In genomic region chr9:133619791-133620190, GRCh38 we compare ENCODE assay signal across 8 cellular contexts. TPM values are rescaled to one million over a fixed set of nuclear protein-coding genes. Genes with fewer than 3 reads are reported as not detected.
DNase-seq lines count a peak whose midpoint lies in the region; TF ChIP-seq lines count a peak whose summit lies in the region.

No MANE protein-coding gene starts in this region.

- H3K9me3 Mint-ChIP-seq in activated CD4-positive, alpha-beta T cell treated with anti-CD3 and anti-CD28 coated beads, Interleukin-2, amount 10 ng/mL, durations not matched to agents 24 days and 14 days = no peaks in the 10 kb centered on the region

- no peak for TF ChIP-seq POLR2A in ovary (IDR thresholded peaks at IDR 0.05)

- in situ Hi-C loops in GM13977 (cut with MboI; ENCODE audit: low pct_unique_long_range_greater_than_20kb, low sequenced_read_pairs, unreplicated experiment) = no loop called here

- WGBS in ovary, 3 donors = 11 to 20% (median 14%) methylated on average over 8 of the region's 8 CpGs

- H3K27ac ChIP-seq in ovary = no peak overlapping the region

- H3K4me1 Mint-ChIP-seq in activated CD4-positive, alpha-beta T cell treated with anti-CD3 and anti-CD28 coated beads, Interleukin-2, amount 10 ng/mL, durations not matched to agents 24 days and 14 days = peaks cover 26% of the 10 kb centered on the region

- H3K4me1 ChIP-seq in ovary (ENCODE audit: insufficient read depth) = no peaks in the 10 kb centered on the region

- H3K4me3 ChIP-seq in ovary = no peak overlapping the region

- peak overlapping the region; percentile 40 for H3K4me3 Mint-ChIP-seq in activated CD4-positive, alpha-beta T cell treated with anti-CD3 and anti-CD28 coated beads, Interleukin-2, amount 10 ng/mL, durations not matched to agents 24 days and 14 days

- intact Hi-C loops in activated CD4-positive, alpha-beta T cell treated with anti-CD3 and anti-CD28 coated beads, Interleukin-2, amount 10 ng/mL, durations not matched to agents 24 days and 14 days (cut with micrococcal nuclease) = no loop called here
- intact Hi-C loops in ovary (cut with DNase I) = no loop called here

- DNase-seq in Kasumi-1 (lab: John Stamatoyannopoulos, UW) (peak; percentile 21 to 31), globus pallidus (ENCODE audit: low spot score) (peak; percentile 51), GM13977 (ENCODE audit: low spot score) (no peak), HCEC 1CT (no peak), GM20000 (ENCODE audit: low spot score) (no peak), ovary (no peak)
- DNase-seq in activated CD4-positive, alpha-beta T cell treated with anti-CD3 and anti-CD28 coated beads, Interleukin-2, amount 10 ng/mL, durations not matched to agents 24 days and 14 days = peak; percentile 88
- peak; percentile 57 for DNase-seq in stimulated activated CD8-positive, alpha-beta memory T cell treated with anti-CD3 and anti-CD28 coated beads, Interleukin-4, amount 100 ng/mL, for 48 hours

- no peak for TF ChIP-seq EP300 in ovary (IDR thresholded peaks at IDR 0.05)

- no peaks in the 10 kb centered on the region for H3K36me3 Mint-ChIP-seq in activated CD4-positive, alpha-beta T cell treated with anti-CD3 and anti-CD28 coated beads, Interleukin-2, amount 10 ng/mL, durations not matched to agents 24 days and 14 days (ENCODE audit: low read depth)

- H3K9me3 ChIP-seq in ovary = no peaks in the 10 kb centered on the region

- H3K27me3 ChIP-seq in ovary = no peaks in the 10 kb centered on the region

- TF ChIP-seq CTCF in GM13977 (IDR thresholded peaks at IDR 0.05; ENCODE audit: extremely low read depth, insufficient read depth, missing control alignments) (no peak), GM20000 (IDR thresholded peaks at IDR 0.05; ENCODE audit: extremely low read depth, missing control alignments) (no peak), ovary (IDR thresholded peaks at IDR 0.05) (no peak)

- H3K27ac Mint-ChIP-seq in activated CD4-positive, alpha-beta T cell treated with anti-CD3 and anti-CD28 coated beads, Interleukin-2, amount 10 ng/mL, durations not matched to agents 24 days and 14 days = peak overlapping the region; percentile 61

- no peaks in the 10 kb centered on the region for H3K36me3 ChIP-seq in ovary

- H3K27me3 Mint-ChIP-seq in activated CD4-positive, alpha-beta T cell treated with anti-CD3 and anti-CD28 coated beads, Interleukin-2, amount 10 ng/mL, durations not matched to agents 24 days and 14 days = peaks cover 9% of the 10 kb centered on the region

RNA-seq across cellular contexts. Expression of gene FAM163B, which starts 10.6 kb away (rescaled TPM):
- total RNA-seq in activated CD4-positive, alpha-beta T cell treated with anti-CD3 and anti-CD28 coated beads, Interleukin-2, amount 10 ng/mL, durations not matched to agents 24 days and 14 days = not detected in 2 replicates
- under 1 TPM in 1 of 7 donors, not detected in 6; 0.30 TPM for total RNA-seq in ovary
- polyA plus RNA-seq in ovary = under 1 TPM in 1 of 2 donors, not detected in 1; 0.21 TPM

RNA-seq across cellular contexts. Expression of gene DBH, which starts 16.4 kb away (rescaled TPM):
- not detected in 2 replicates for total RNA-seq in activated CD4-positive, alpha-beta T cell treated with anti-CD3 and anti-CD28 coated beads, Interleukin-2, amount 10 ng/mL, durations not matched to agents 24 days and 14 days
- not detected for total RNA-seq in ovary
- under 1 TPM in 1 of 2 donors, not detected in 1; 0.28 TPM for polyA plus RNA-seq in ovary

Comparison
In these comparisons a context has a peak if more than half of its experiments do, and no peak if none do; other contexts are left out.
1. DNase-seq: peak in Kasumi-1 (2 of 2), activated CD4-positive, alpha-beta T cell treated with anti-CD3 and anti-CD28 coated beads, Interleukin-2, amount 10 ng/mL, durations not matched to agents 24 days and 14 days (single experiment), globus pallidus (single experiment) and stimulated activated CD8-positive, alpha-beta memory T cell treated with anti-CD3 and anti-CD28 coated beads, Interleukin-4, amount 100 ng/mL, for 48 hours (single experiment); none in GM13977 (single experiment), HCEC 1CT (single experiment), GM20000 (single experiment) and ovary (0 of 5).